ENCODE assay signal across 1 cellular context in genomic region chrX:98962996-98963395, GRCh38.
TF ChIP-seq lines count a peak whose summit lies in the region.

No MANE protein-coding gene starts in this region.

TF ChIP-seq in WTC11, 78 proteins besides CTCF, POLR2A, EP300 and RAD21 (continued from another document):
- TF ChIP-seq ZNF512 (CRISPR knock-in tag; IDR thresholded peaks at IDR 0.05; ENCODE audit: borderline replicate concordance), result no peak
- TF ChIP-seq FOXP4 (CRISPR knock-in tag; IDR thresholded peaks at IDR 0.05), result no peak
- no peak for TF ChIP-seq ERG (CRISPR knock-in tag; IDR thresholded peaks at IDR 0.05)
- TF ChIP-seq OVOL2 (CRISPR knock-in tag; IDR thresholded peaks at IDR 0.05; ENCODE audit: borderline replicate concordance), result no peak
